Comparison of ENCODE assay signal across 15 cellular contexts in genomic region chr2:128454980-128455709, GRCh38.
DNase-seq lines count a peak whose midpoint lies in the region; ATAC-seq and TF ChIP-seq lines count a peak whose summit lies in the region.
"Had no signal": no experiment of that assay in that cellular context is flagged by ENCODE, and none has a peak within 500 bp of the region (broad histone marks: within the 10 kb centered on the region; RNA-seq: fewer than 3 reads in every experiment).

No MANE protein-coding gene starts in this region.

- ATAC-seq in heart right ventricle (no peak), sciatic nerve (no peak), GM18867 (IDR thresholded peaks at IDR 0.05; ENCODE audit: unreplicated experiment) (no peak), GM21526 (IDR thresholded peaks at IDR 0.05; ENCODE audit: low FRiP score, unreplicated experiment) (no peak), PC-3 (no peak)

- H3K36me3 ChIP-seq in right atrium auricular region (no peaks in the 10 kb centered on the region), heart right ventricle (no peaks in the 10 kb centered on the region), endodermal cell (ENCODE audit: control insufficient read depth, insufficient read depth, low read length) (no peaks in the 10 kb centered on the region), PC-3 (ENCODE audit: low read depth, low read length) (no peaks in the 10 kb centered on the region)

- no peak overlapping the region for H3K4me3 Mint-ChIP-seq in endodermal cell

- no peaks in the 10 kb centered on the region for H3K27me3 ChIP-seq in right atrium auricular region
- H3K27me3 ChIP-seq in heart right ventricle = peaks cover 0 to 6% (median 0%) of the 10 kb centered on the region in 7 donors
- no peaks in the 10 kb centered on the region for H3K27me3 ChIP-seq in endodermal cell (ENCODE audit: control insufficient read depth, insufficient read depth, low read length, poor library complexity, severe bottlenecking)
- peaks cover 7% of the 10 kb centered on the region for H3K27me3 ChIP-seq in PC-3 (ENCODE audit: low read length)

- H3K4me2 ChIP-seq in PC-3 (ENCODE audit: low read length) = no peak overlapping the region

- H3K9me3 ChIP-seq in right atrium auricular region (no peaks in the 10 kb centered on the region), heart right ventricle (no peaks in the 10 kb centered on the region), endodermal cell (ENCODE audit: control insufficient read depth, low read length) (no peaks in the 10 kb centered on the region), PC-3 (ENCODE audit: low read length) (no peaks in the 10 kb centered on the region)

- no peak overlapping the region for H2AFZ ChIP-seq in PC-3 (ENCODE audit: low read length)

- POLR2A ChIA-PET in PC-3 (lab: Charles Lee; ENCODE audit: unreplicated experiment) = no interaction called here

- DNase-seq in right atrium auricular region (ENCODE audit: low spot score) (peak; percentile 40), heart right ventricle (no peak), endodermal cell (peak; percentile 11), sciatic nerve (ENCODE audit: low spot score) (peak; percentile 27), PC-3 (no peak), mucosa of gallbladder (ENCODE audit: low spot score) (no peak)
- DNase-seq: HCEC 1CT, IMR-90, Kasumi-1, NCI-H1105 treated with DMSO at 0.1 percent for 48 hours, NCI-H187 treated with DMSO at 0.1 percent for 48 hours, NCI-H446 had no signal

- peaks cover 11% of the 10 kb centered on the region for H3K9me3 Mint-ChIP-seq in endodermal cell

- WGBS in heart right ventricle, 2 donors = 91 to 97% methylated on average over 11 of the region's 11 CpGs
- WGBS in endodermal cell (ENCODE audit: insufficient coverage in 1 of 2, insufficient read length in 1 of 2), 2 experiments = 94 to 96% methylated on average over 10 to 11 of the region's 11 CpGs

- H3K27ac Mint-ChIP-seq in endodermal cell = no peak overlapping the region

- H3F3A ChIP-seq in PC-3 (ENCODE audit: low read length, unreplicated experiment) = no peaks in the 10 kb centered on the region

- TF ChIP-seq CTCF in right atrium auricular region (IDR thresholded peaks at IDR 0.05) = no peak
- TF ChIP-seq CTCF in heart right ventricle (IDR thresholded peaks at IDR 0.05) = no peak
- no peak for TF ChIP-seq CTCF in endodermal cell (conservative IDR thresholded peaks at IDR 0.05)
- no peak for TF ChIP-seq CTCF in PC-3 (conservative IDR thresholded peaks at IDR 0.05; ENCODE audit: low read depth, low read length)

- no peaks in the 10 kb centered on the region for H4K20me1 ChIP-seq in PC-3 (ENCODE audit: low read length)

- CTCF ChIA-PET in PC-3 (lab: Charles Lee) = no interaction called here

- no TSS peak for BruUV-seq in PC-3 (replicated peaks; lab: Mats Ljungman, UMichigan)

- peaks cover 13% of the 10 kb centered on the region for H3K27me3 Mint-ChIP-seq in endodermal cell (ENCODE audit: insufficient read depth)

- H3K4me1 Mint-ChIP-seq in endodermal cell = peaks cover 3% of the 10 kb centered on the region

- no peaks in the 10 kb centered on the region for H3K79me2 ChIP-seq in PC-3 (ENCODE audit: low read length)

- H3K4me1 ChIP-seq in right atrium auricular region (no peaks in the 10 kb centered on the region), heart right ventricle (peaks cover 0 to 5% (median 0%) of the 10 kb centered on the region in 9 donors), endodermal cell (ENCODE audit: control insufficient read depth, insufficient read depth, low read length) (no peaks in the 10 kb centered on the region), PC-3 (ENCODE audit: insufficient read depth, low read length) (no peaks in the 10 kb centered on the region)

- H3K27ac ChIP-seq in right atrium auricular region (no peak overlapping the region), heart right ventricle (no peak overlapping the region), endodermal cell (ENCODE audit: low read depth, low read length) (no peak overlapping the region), PC-3 (ENCODE audit: low read length) (no peak overlapping the region)
- H3K27ac ChIP-seq: C4-2B had no signal

- H3K9ac ChIP-seq in endodermal cell (ENCODE audit: extremely low read depth, low read length, poor library complexity, severe bottlenecking) (no peak overlapping the region), PC-3 (ENCODE audit: low read length) (no peak overlapping the region)

- intact Hi-C loops in heart right ventricle (cut with DNase I) (loop anchor here in 1 of 10 donors (10.0 kb wide), 1 partner anchor 100 kb away; no protein-coding TSS in a partner anchor), sciatic nerve (cut with DNase I) (no loop called here), PC-3 (cut with micrococcal nuclease) (no loop called here)

- H3K4me3 ChIP-seq in right atrium auricular region (no peak overlapping the region), heart right ventricle (no peak overlapping the region), endodermal cell (ENCODE audit: low read length) (no peak overlapping the region), PC-3 (ENCODE audit: low read length) (no peak overlapping the region)

- no peaks in the 10 kb centered on the region for H3K9me2 ChIP-seq in PC-3 (replicated peaks; ENCODE audit: low read length)

- no peaks in the 10 kb centered on the region for H3K36me3 Mint-ChIP-seq in endodermal cell (ENCODE audit: low read depth)

Comparison
In these comparisons a context has a peak if more than half of its experiments do, and no peak if none do; other contexts are left out.
1. DNase-seq: peak in right atrium auricular region (single experiment), endodermal cell (single experiment) and sciatic nerve (single experiment); none in heart right ventricle (0 of 2), PC-3 (single experiment) and mucosa of gallbladder (single experiment).